In the genomic region with DNA sequence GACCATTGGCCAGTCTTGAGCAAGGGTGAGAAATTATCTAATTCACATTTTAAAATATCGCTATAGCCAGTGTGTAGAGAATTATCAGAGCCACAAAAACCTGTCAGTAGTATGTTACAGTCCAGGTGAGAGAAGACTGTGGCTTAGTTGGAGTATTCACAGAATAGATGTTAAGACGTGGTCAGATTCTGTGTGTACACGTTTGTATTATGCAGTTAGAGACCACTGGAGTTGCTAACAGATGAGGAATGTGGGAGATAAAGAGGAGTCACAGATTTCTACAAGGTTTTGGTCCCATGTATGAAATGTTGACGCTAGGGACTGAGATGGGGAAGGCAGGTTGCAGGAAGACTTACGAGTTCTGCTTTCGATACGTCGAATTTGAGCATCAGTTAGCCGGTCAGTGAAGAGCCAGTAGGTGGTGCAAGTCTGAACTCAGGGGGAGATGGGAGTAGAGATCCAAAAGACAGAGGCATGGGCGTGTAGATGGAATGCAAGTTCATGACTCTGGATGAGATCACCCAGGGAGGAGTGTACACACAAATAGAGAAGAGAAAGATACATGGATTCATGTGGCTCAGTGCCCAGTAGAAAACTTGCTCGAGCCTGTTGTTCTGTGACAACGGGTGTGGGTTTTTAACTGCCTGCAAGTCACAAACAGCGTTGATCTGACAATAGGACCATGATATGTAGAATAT, we compare ENCODE assay signal across 8 cellular contexts.
DNase-seq lines count a peak whose midpoint lies in the region; ATAC-seq and TF ChIP-seq lines count a peak whose summit lies in the region.

No MANE protein-coding gene starts in this region.

- H3K27ac ChIP-seq in AG04450 (ENCODE audit: low read depth, low read length) (no peak overlapping the region), lower lobe of right lung (no peak overlapping the region)

- H3K9me3 ChIP-seq in AG04450 (ENCODE audit: control insufficient read depth, insufficient read depth, low read length) (no peaks in the 10 kb centered on the region), lower lobe of right lung (no peaks in the 10 kb centered on the region)

- intact Hi-C loops in lower lobe of right lung (cut with DNase I), result no loop called here

- DNase-seq in AG04450 (ENCODE audit: low read depth, low spot score) (peak; percentile 63), cardiac fibroblast (ENCODE audit: low read depth in 2 of 2) (peak; percentile 94 to 99), lower lobe of right lung (no peak)
- DNase-seq in activated T-cell treated with anti-CD3 and anti-CD28 coated beads, Interleukin-2, amount 50 U/mL, for 72 hours, result no peak

- POLR2A ChIA-PET in AG04450 (lab: Yijun Ruan, JAX), result no interaction called here

- ATAC-seq in lower lobe of right lung, result peak; percentile 57 to 83
- ATAC-seq in activated T-cell treated with anti-CD3 and anti-CD28 coated beads, Interleukin-2, amount 50 U/mL, for 72 hours (replicated peaks in 1 of 2), result no peak
- no peak for ATAC-seq in GM21515 (IDR thresholded peaks at IDR 0.05; ENCODE audit: unreplicated experiment)
- ATAC-seq in HG03378 (IDR thresholded peaks at IDR 0.05; ENCODE audit: unreplicated experiment), result no peak
- no peak for ATAC-seq in HG03135 (IDR thresholded peaks at IDR 0.05; ENCODE audit: unreplicated experiment)

- CTCF ChIA-PET in AG04450 (lab: Charles Lee), result no interaction called here

- TF ChIP-seq CTCF in AG04450 (IDR thresholded peaks at IDR 0.05; ENCODE audit: low read depth, low read length) (peak; percentile 49), LNCAP (IDR thresholded peaks at IDR 0.05) (peak; percentile 34; the same call in 1 of the 2 replicates), cardiac fibroblast (IDR thresholded peaks at IDR 0.05; ENCODE audit: low read depth, low read length) (peak; percentile 79), lower lobe of right lung (IDR thresholded peaks at IDR 0.05) (peak; percentile 11)

- no peak overlapping the region for H3K4me3 Mint-ChIP-seq in activated T-cell treated with anti-CD3 and anti-CD28 coated beads, Interleukin-2, amount 50 U/mL, for 72 hours

- H3K27ac Mint-ChIP-seq in activated T-cell treated with anti-CD3 and anti-CD28 coated beads, Interleukin-2, amount 50 U/mL, for 72 hours, result no peak overlapping the region

- no peaks in the 10 kb centered on the region for H3K27me3 Mint-ChIP-seq in activated T-cell treated with anti-CD3 and anti-CD28 coated beads, Interleukin-2, amount 50 U/mL, for 72 hours (ENCODE audit: low read depth)

- H3K4me1 Mint-ChIP-seq in activated T-cell treated with anti-CD3 and anti-CD28 coated beads, Interleukin-2, amount 50 U/mL, for 72 hours (ENCODE audit: low read depth), result no peaks in the 10 kb centered on the region

- no peaks in the 10 kb centered on the region for H3K36me3 ChIP-seq in lower lobe of right lung

- no peaks in the 10 kb centered on the region for H3K4me1 ChIP-seq in lower lobe of right lung

- H3K36me3 Mint-ChIP-seq in activated T-cell treated with anti-CD3 and anti-CD28 coated beads, Interleukin-2, amount 50 U/mL, for 72 hours (ENCODE audit: insufficient read depth in 2 of 2), result no peaks in the 10 kb centered on the region

- H3K9me3 Mint-ChIP-seq in activated T-cell treated with anti-CD3 and anti-CD28 coated beads, Interleukin-2, amount 50 U/mL, for 72 hours, result peaks cover 0 to 4% of the 10 kb centered on the region in 2 donors

- no peak overlapping the region for H3K4me3 ChIP-seq in AG04450 (ENCODE audit: low read depth, low read length)
- no peak overlapping the region for H3K4me3 ChIP-seq in cardiac fibroblast (replicated peaks in 1 of 2; ENCODE audit: low read depth in 2 of 2, low read length in 2 of 2)
- H3K4me3 ChIP-seq in lower lobe of right lung, result no peak overlapping the region

- no peaks in the 10 kb centered on the region for H3K27me3 ChIP-seq in AG04450 (ENCODE audit: control insufficient read depth, insufficient read depth, low read length)
- H3K27me3 ChIP-seq in lower lobe of right lung (ENCODE audit: low read depth), result no peaks in the 10 kb centered on the region

Comparison
In these comparisons a context has a peak if more than half of its experiments do, and no peak if none do; other contexts are left out.
1. DNase-seq: peak in AG04450 (single experiment) and cardiac fibroblast (2 of 2); none in lower lobe of right lung (single experiment) and activated T-cell treated with anti-CD3 and anti-CD28 coated beads, Interleukin-2, amount 50 U/mL, for 72 hours (0 of 2).
2. CTCF ChIP-seq: peak in every context shown above with its lines; median percentile 79 in cardiac fibroblast; 49 in AG04450; 34 in LNCAP; 11 in lower lobe of right lung.
3. ATAC-seq: peak in lower lobe of right lung (2 of 2); none in activated T-cell treated with anti-CD3 and anti-CD28 coated beads, Interleukin-2, amount 50 U/mL, for 72 hours (0 of 2), GM21515 (single experiment), HG03378 (single experiment) and HG03135 (single experiment).